15 cellular contexts compared by ENCODE assay signal in genomic region chrX:97167333-97167732, GRCh38.
"Had no signal": no experiment of that assay in that cellular context is flagged by ENCODE, and none has a peak within 500 bp of the region (broad histone marks: within the 10 kb centered on the region; RNA-seq: fewer than 3 reads in every experiment).

No MANE protein-coding gene starts in this region.

- H3K4me3 ChIP-seq: ascending aorta, esophagus squamous epithelium, right atrium auricular region, skin epidermis, thyroid gland had no signal

- DNase-seq: activated CD4-positive, alpha-beta memory T cell treated with anti-CD3 and anti-CD28 coated beads, Interleukin-2, amount 10 ng/mL, durations not matched to agents 7 days and 5 days; activated CD4-positive, alpha-beta T cell treated with anti-CD3 and anti-CD28 coated beads for 36 hours; activated CD8-positive, alpha-beta memory T cell treated with anti-CD3 and anti-CD28 coated beads, Interleukin-2, amount 50 U/mL, for 4 hours; activated naive CD8-positive, alpha-beta T cell treated with anti-CD3 and anti-CD28 coated beads, Interleukin-2, amount 10 ng/mL, durations not matched to agents 7 days and 5 days; esophagus squamous epithelium; foreskin keratinocyte; left colon; mammary epithelial cell; naive thymus-derived CD4-positive, alpha-beta T cell; thyroid gland; WERI-Rb-1 had no signal

- H3K4me3 Mint-ChIP-seq: activated CD4-positive, alpha-beta memory T cell treated with anti-CD3 and anti-CD28 coated beads, Interleukin-2, amount 10 ng/mL, durations not matched to agents 7 days and 5 days; activated CD4-positive, alpha-beta T cell treated with anti-CD3 and anti-CD28 coated beads for 36 hours; activated naive CD8-positive, alpha-beta T cell treated with anti-CD3 and anti-CD28 coated beads, Interleukin-2, amount 10 ng/mL, durations not matched to agents 7 days and 5 days; naive thymus-derived CD4-positive, alpha-beta T cell had no signal

- H3K4me1 Mint-ChIP-seq: activated CD4-positive, alpha-beta memory T cell treated with anti-CD3 and anti-CD28 coated beads, Interleukin-2, amount 10 ng/mL, durations not matched to agents 7 days and 5 days; activated CD4-positive, alpha-beta T cell treated with anti-CD3 and anti-CD28 coated beads for 36 hours had no signal

- H2AFZ ChIP-seq: parathyroid adenoma had no signal

- H3K9me3 Mint-ChIP-seq: activated CD4-positive, alpha-beta memory T cell treated with anti-CD3 and anti-CD28 coated beads, Interleukin-2, amount 10 ng/mL, durations not matched to agents 7 days and 5 days; activated naive CD8-positive, alpha-beta T cell treated with anti-CD3 and anti-CD28 coated beads, Interleukin-2, amount 10 ng/mL, durations not matched to agents 7 days and 5 days had no signal

- H3K79me2 ChIP-seq: parathyroid adenoma had no signal

- H3K4me1 ChIP-seq: ascending aorta, esophagus squamous epithelium, foreskin keratinocyte, parathyroid adenoma, right atrium auricular region, thyroid gland had no signal

- ATAC-seq: activated CD4-positive, alpha-beta T cell treated with anti-CD3 and anti-CD28 coated beads for 36 hours; foreskin keratinocyte; left colon; naive thymus-derived CD4-positive, alpha-beta T cell had no signal

- H3K27me3 ChIP-seq: ascending aorta, esophagus squamous epithelium, foreskin keratinocyte, right atrium auricular region, thyroid gland had no signal

- H3K27me3 Mint-ChIP-seq: activated CD4-positive, alpha-beta memory T cell treated with anti-CD3 and anti-CD28 coated beads, Interleukin-2, amount 10 ng/mL, durations not matched to agents 7 days and 5 days; activated CD4-positive, alpha-beta T cell treated with anti-CD3 and anti-CD28 coated beads for 36 hours; activated naive CD8-positive, alpha-beta T cell treated with anti-CD3 and anti-CD28 coated beads, Interleukin-2, amount 10 ng/mL, durations not matched to agents 7 days and 5 days; naive thymus-derived CD4-positive, alpha-beta T cell had no signal

- H3K36me3 ChIP-seq: ascending aorta, esophagus squamous epithelium, right atrium auricular region, thyroid gland, WERI-Rb-1 had no signal

- H3K27ac Mint-ChIP-seq: activated CD4-positive, alpha-beta memory T cell treated with anti-CD3 and anti-CD28 coated beads, Interleukin-2, amount 10 ng/mL, durations not matched to agents 7 days and 5 days; activated CD4-positive, alpha-beta T cell treated with anti-CD3 and anti-CD28 coated beads for 36 hours; activated naive CD8-positive, alpha-beta T cell treated with anti-CD3 and anti-CD28 coated beads, Interleukin-2, amount 10 ng/mL, durations not matched to agents 7 days and 5 days; naive thymus-derived CD4-positive, alpha-beta T cell had no signal

- H3K27ac ChIP-seq: ascending aorta, esophagus squamous epithelium, foreskin keratinocyte, parathyroid adenoma, right atrium auricular region, skin epidermis, thyroid gland, WERI-Rb-1 had no signal

- H3K9me3 ChIP-seq: ascending aorta, esophagus squamous epithelium, right atrium auricular region, thyroid gland had no signal
